Comparison of ENCODE assay signal across 1 cellular context in genomic region chr17:61575352-61575975, GRCh38.
TF ChIP-seq lines count a peak whose summit lies in the region.

No MANE protein-coding gene starts in this region.

TF ChIP-seq in H1, 55 proteins besides CTCF, POLR2A, EP300 and RAD21:
- no peak for TF ChIP-seq JUND (IDR thresholded peaks at IDR 0.05; ENCODE audit: low read length)
- no peak for TF ChIP-seq CTBP2 (IDR thresholded peaks at IDR 0.05; ENCODE audit: borderline replicate concordance, insufficient read depth, insufficient read length, low read length)
- TF ChIP-seq JUN (IDR thresholded peaks at IDR 0.05; ENCODE audit: low read depth, low read length) = no peak
- no peak for TF ChIP-seq PHF8 (conservative IDR thresholded peaks at IDR 0.05; ENCODE audit: low read depth, low read length)
- TF ChIP-seq RNF2 (IDR thresholded peaks at IDR 0.05; ENCODE audit: borderline replicate concordance, low read depth, low read length, missing control alignments, poor library complexity, severe bottlenecking) = no peak
- TF ChIP-seq HDAC2 (IDR thresholded peaks at IDR 0.05; ENCODE audit: borderline replicate concordance in 1 of 2, low read depth in 2 of 2, low read length in 2 of 2) = no peak
- TF ChIP-seq SP1 (IDR thresholded peaks at IDR 0.05; ENCODE audit: low read depth, low read length) = no peak
- TF ChIP-seq CHD2 (IDR thresholded peaks at IDR 0.05; ENCODE audit: low read length) = no peak
- TF ChIP-seq RXRA (IDR thresholded peaks at IDR 0.05; ENCODE audit: insufficient read depth, low read depth, low read length) = no peak
- no peak for TF ChIP-seq SP2 (IDR thresholded peaks at IDR 0.05; ENCODE audit: low read length)
- no peak for TF ChIP-seq SIX5 (IDR thresholded peaks at IDR 0.05; ENCODE audit: low read depth, low read length)
- TF ChIP-seq SUZ12 (IDR thresholded peaks at IDR 0.05; ENCODE audit: low read length) = no peak
- TF ChIP-seq, protein P1, sequence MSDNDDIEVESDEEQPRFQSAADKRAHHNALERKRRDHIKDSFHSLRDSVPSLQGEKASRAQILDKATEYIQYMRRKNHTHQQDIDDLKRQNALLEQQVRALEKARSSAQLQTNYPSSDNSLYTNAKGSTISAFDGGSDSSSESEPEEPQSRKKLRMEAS (IDR thresholded peaks at IDR 0.05) = no peak
- no peak for TF ChIP-seq SP4 (IDR thresholded peaks at IDR 0.05; ENCODE audit: low read length)
- no peak for TF ChIP-seq ATF2 (IDR thresholded peaks at IDR 0.05; ENCODE audit: low read length)
- TF ChIP-seq GABPA (IDR thresholded peaks at IDR 0.05; ENCODE audit: borderline replicate concordance, insufficient read depth, low read length) = no peak
- no peak for TF ChIP-seq BCL11A (IDR thresholded peaks at IDR 0.05; ENCODE audit: low read depth in 2 of 2, low read length in 2 of 2)
- no peak for TF ChIP-seq FOSL1 (IDR thresholded peaks at IDR 0.05; ENCODE audit: insufficient read depth, low read depth, low read length)
- no peak for TF ChIP-seq GTF2F1 (IDR thresholded peaks at IDR 0.05; ENCODE audit: borderline replicate concordance, low read depth, low read length)
